ENCODE assay signal across 9 cellular contexts in genomic region chr2:178761759-178762371, GRCh38. TPM values are rescaled to one million over a fixed set of nuclear protein-coding genes. Genes with fewer than 3 reads are reported as not detected.
DNase-seq lines count a peak whose midpoint lies in the region; ATAC-seq, FAIRE-seq and TF ChIP-seq lines count a peak whose summit lies in the region.
"Had no signal": no experiment of that assay in that cellular context is flagged by ENCODE, and none has a peak within 500 bp of the region (broad histone marks: within the 10 kb centered on the region; RNA-seq: fewer than 3 reads in every experiment).

No MANE protein-coding gene starts in this region.

- DNase-seq in ACHN, result peak; percentile 55
- peak; percentile 42 for DNase-seq in HFFc6
- DNase-seq in NCI-H146 (lab: John Stamatoyannopoulos, UW), result peak; percentile 62
- DNase-seq in WTC11 (ENCODE audit: low spot score), result peak; percentile 22
- DNase-seq in globus pallidus (ENCODE audit: low spot score), result peak; percentile 10
- peak; percentile 7 to 19 for DNase-seq in stimulated activated CD4-positive, alpha-beta T cell treated with anti-CD3 and anti-CD28 coated beads, Interleukin-2, amount 100 ng/mL, for 24 hours
- DNase-seq: left cardiac atrium had no signal

- ATAC-seq in WTC11 (peak; percentile 78), HG03571 (IDR thresholded peaks at IDR 0.05; ENCODE audit: unreplicated experiment) (no peak)

- peak; percentile 76 for FAIRE-seq in G401.6 (lab: Jason Lieb, UNC)

- H3K27ac Mint-ChIP-seq in HFFc6, result no peak overlapping the region
- no peak overlapping the region for H3K27ac Mint-ChIP-seq in WTC11

- peaks cover 32% of the 10 kb centered on the region for H3K4me1 Mint-ChIP-seq in HFFc6 (ENCODE audit: low read depth)
- no peaks in the 10 kb centered on the region for H3K4me1 Mint-ChIP-seq in WTC11

- CTCF ChIA-PET in WTC11 (lab: Charles Lee), result interaction anchor here (0.6 to 1.2 kb wide), 21 partner anchors 9 to 1175 kb away, joined by 3 to 7 read pairs (median 3); no protein-coding TSS in a partner anchor

- POLR2A ChIA-PET in WTC11 (lab: Charles Lee), result no interaction called here

- in situ Hi-C loops in ACHN (cut with HindIII; ENCODE audit: low pct_ligation_motif_present, low pct_unique_long_range_greater_than_20kb, low sequenced_read_pairs), result no loop called here

- H3K4me3 Mint-ChIP-seq in HFFc6, result no peak overlapping the region
- no peak overlapping the region for H3K4me3 Mint-ChIP-seq in WTC11

- H3K9me3 Mint-ChIP-seq in HFFc6 (no peaks in the 10 kb centered on the region), WTC11 (no peaks in the 10 kb centered on the region)

- peak; percentile 92 for TF ChIP-seq CTCF in HFFc6 (IDR thresholded peaks at IDR 0.05)
- peak; percentile 48 for TF ChIP-seq CTCF in WTC11 (IDR thresholded peaks at IDR 0.05)

- H3K27me3 Mint-ChIP-seq in HFFc6 (ENCODE audit: insufficient read depth), result peaks cover 3% of the 10 kb centered on the region; the same call in 1 of the 2 replicates
- H3K27me3 Mint-ChIP-seq in WTC11 (ENCODE audit: low read depth), result no peaks in the 10 kb centered on the region

- H3K36me3 Mint-ChIP-seq in HFFc6 (ENCODE audit: low read depth) (no peaks in the 10 kb centered on the region), WTC11 (no peaks in the 10 kb centered on the region)

TF ChIP-seq in WTC11, 78 proteins besides CTCF, POLR2A, EP300 and RAD21:
- no peak for TF ChIP-seq ATF3 (CRISPR knock-in tag; conservative IDR thresholded peaks at IDR 0.05)
- no peak for TF ChIP-seq ELF4 (CRISPR knock-in tag; IDR thresholded peaks at IDR 0.05; ENCODE audit: low read depth)
- TF ChIP-seq ETV6 (CRISPR knock-in tag; IDR thresholded peaks at IDR 0.05), result no peak
- TF ChIP-seq ZNF396 (CRISPR knock-in tag; IDR thresholded peaks at IDR 0.05; ENCODE audit: borderline replicate concordance), result no peak
- TF ChIP-seq E2F1 (CRISPR knock-in tag; IDR thresholded peaks at IDR 0.05), result no peak
- no peak for TF ChIP-seq MAX (CRISPR knock-in tag; IDR thresholded peaks at IDR 0.05)

RNA-seq across cellular contexts. Expression of gene TTN, which starts 45.4 kb away (rescaled TPM):
- total RNA-seq in HFFc6 (2021; fragmentation: NEBNext Ultra II Directional; extraction: Animal tissue kit (Norgen Biotek cat#: 25700)), result under 1 TPM; 0.17 to 0.33 (median 0.23) TPM
- total RNA-seq in WTC11 (2021), result 4.5 to 6.3 TPM (median 4.7 TPM) in 3 replicates

Comparison
In these comparisons a context has a peak if more than half of its experiments do, and no peak if none do; other contexts are left out.
1. DNase-seq: peak in every context shown above with its lines; median percentile 62 in NCI-H146; 55 in ACHN; 42 in HFFc6; 22 in WTC11; 13 in stimulated activated CD4-positive, alpha-beta T cell treated with anti-CD3 and anti-CD28 coated beads, Interleukin-2, amount 100 ng/mL, for 24 hours; 10 in globus pallidus.